15 cellular contexts compared by ENCODE assay signal in the genomic region with DNA sequence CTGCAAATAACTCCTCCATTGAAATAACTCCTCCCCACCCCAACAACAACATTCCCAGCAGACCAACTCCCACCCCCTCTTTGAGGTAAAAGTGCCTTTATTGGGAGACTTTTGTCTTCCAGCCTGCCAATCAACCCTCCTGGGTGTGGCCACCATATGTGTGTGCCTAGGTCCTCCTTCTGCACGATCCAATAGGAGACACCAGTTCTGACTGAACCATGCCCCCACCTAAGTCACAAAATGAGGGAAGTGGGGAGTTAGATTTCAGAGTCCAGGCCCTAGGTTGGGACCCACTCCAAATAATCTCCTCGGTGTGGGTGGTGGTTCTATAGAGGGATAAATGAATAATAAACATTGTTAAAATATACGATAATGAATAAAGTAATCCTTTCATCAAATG. TPM values are rescaled to one million over a fixed set of nuclear protein-coding genes. Genes with fewer than 3 reads are reported as not detected.
A peak's percentile ranks its signal among the peaks of the same experiment; 100 is the strongest.
DNase-seq lines count a peak whose midpoint lies in the region; ATAC-seq and TF ChIP-seq lines count a peak whose summit lies in the region.
"Had no signal": no experiment of that assay in that cellular context is flagged by ENCODE, and none has a peak within 500 bp of the region (broad histone marks: within the 10 kb centered on the region; RNA-seq: fewer than 3 reads in every experiment).

No MANE protein-coding gene starts in this region.

- H3K27ac ChIP-seq in osteoblast (ENCODE audit: low read depth, low read length): no peak overlapping the region
- H3K27ac ChIP-seq: colonic mucosa, testis had no signal

- H3K27me3 ChIP-seq in osteoblast (ENCODE audit: insufficient read depth, low read length): no peaks in the 10 kb centered on the region
- H3K27me3 ChIP-seq: colonic mucosa, testis had no signal

- ATAC-seq in activated CD8-positive, alpha-beta T cell treated with anti-CD3 and anti-CD28 coated beads, Interleukin-2, amount 10 ng/mL, durations not matched to agents 7 days and 5 days: no peak
- ATAC-seq in activated CD8-positive, alpha-beta T cell treated with anti-CD3 and anti-CD28 coated beads for 36 hours: no peak
- peak; percentile 31 for ATAC-seq in WTC11
- ATAC-seq in HG02870 (IDR thresholded peaks at IDR 0.05; ENCODE audit: unreplicated experiment): no peak
- ATAC-seq: left lobe of liver had no signal

- H3K79me2 ChIP-seq in osteoblast (ENCODE audit: insufficient read depth, low read length): peaks cover 8% of the 10 kb centered on the region

- peak overlapping the region; percentile 25 for H3K27ac Mint-ChIP-seq in activated CD8-positive, alpha-beta T cell treated with anti-CD3 and anti-CD28 coated beads, Interleukin-2, amount 10 ng/mL, durations not matched to agents 7 days and 5 days
- H3K27ac Mint-ChIP-seq in activated CD8-positive, alpha-beta T cell treated with anti-CD3 and anti-CD28 coated beads for 36 hours: no peak overlapping the region
- no peak overlapping the region for H3K27ac Mint-ChIP-seq in WTC11
- H3K27ac Mint-ChIP-seq: activated T-cell treated with anti-CD3 and anti-CD28 coated beads, Interleukin-2, amount 50 U/mL, for 24 hours; H9 had no signal

- POLR2A ChIA-PET in activated CD8-positive, alpha-beta T cell treated with anti-CD3 and anti-CD28 coated beads, Interleukin-2, amount 10 ng/mL, durations not matched to agents 7 days and 5 days (lab: Charles Lee): no interaction called here
- POLR2A ChIA-PET in activated CD8-positive, alpha-beta T cell treated with anti-CD3 and anti-CD28 coated beads for 36 hours (lab: Charles Lee): interaction anchor here (1.6 kb wide), 1 partner anchor 8 kb away, joined by 6 read pairs; no protein-coding TSS in a partner anchor
- POLR2A ChIA-PET in WTC11 (lab: Charles Lee): no interaction called here

- H3K4me1 ChIP-seq in osteoblast (ENCODE audit: insufficient read depth, low read length): peaks cover 5% of the 10 kb centered on the region
- H3K4me1 ChIP-seq: colonic mucosa, testis had no signal

- DNase-seq in activated CD8-positive, alpha-beta T cell treated with anti-CD3 and anti-CD28 coated beads, Interleukin-2, amount 10 ng/mL, durations not matched to agents 7 days and 5 days: no peak
- no peak for DNase-seq in activated CD8-positive, alpha-beta T cell treated with anti-CD3 and anti-CD28 coated beads for 36 hours
- DNase-seq in WTC11 (ENCODE audit: low spot score) (no peak), osteoblast (ENCODE audit: insufficient read length, low spot score, missing footprints) (peak; percentile 79), UCSD-AML1 (lab: John Stamatoyannopoulos, UW; ENCODE audit: unreplicated experiment) (no peak)
- DNase-seq: activated CD4-positive, alpha-beta T cell treated with anti-CD3 and anti-CD28 coated beads for 1 hour; activated T-cell treated with anti-CD3 and anti-CD28 coated beads, Interleukin-2, amount 50 U/mL, for 24 hours; amniotic stem cell; colonic mucosa; H9; KBM-7; NCI-H524 treated with DMSO at 0.1 percent for 48 hours; testis had no signal

- H3K9me3 Mint-ChIP-seq in activated CD8-positive, alpha-beta T cell treated with anti-CD3 and anti-CD28 coated beads, Interleukin-2, amount 10 ng/mL, durations not matched to agents 7 days and 5 days (ENCODE audit: insufficient read depth): no peaks in the 10 kb centered on the region
- no peaks in the 10 kb centered on the region for H3K9me3 Mint-ChIP-seq in activated CD8-positive, alpha-beta T cell treated with anti-CD3 and anti-CD28 coated beads for 36 hours
- no peaks in the 10 kb centered on the region for H3K9me3 Mint-ChIP-seq in WTC11
- H3K9me3 Mint-ChIP-seq: activated T-cell treated with anti-CD3 and anti-CD28 coated beads, Interleukin-2, amount 50 U/mL, for 24 hours had no signal

- H3K4me3 ChIP-seq in osteoblast (ENCODE audit: insufficient read depth, low read length): no peak overlapping the region
- H3K4me3 ChIP-seq: colonic mucosa, testis had no signal

- CTCF ChIA-PET in activated CD8-positive, alpha-beta T cell treated with anti-CD3 and anti-CD28 coated beads, Interleukin-2, amount 10 ng/mL, durations not matched to agents 7 days and 5 days (lab: Charles Lee): interaction anchor here (1.5 kb wide), 1 partner anchor 8 kb away, joined by 4 read pairs; no protein-coding TSS in a partner anchor
- CTCF ChIA-PET in activated CD8-positive, alpha-beta T cell treated with anti-CD3 and anti-CD28 coated beads for 36 hours (lab: Charles Lee): no interaction called here
- CTCF ChIA-PET in WTC11 (lab: Charles Lee): no interaction called here

- no peak for TF ChIP-seq CTCF in activated CD8-positive, alpha-beta T cell treated with anti-CD3 and anti-CD28 coated beads for 36 hours (IDR thresholded peaks at IDR 0.05)
- TF ChIP-seq CTCF in WTC11 (IDR thresholded peaks at IDR 0.05) (no peak), osteoblast (IDR thresholded peaks at IDR 0.05; ENCODE audit: extremely low read depth, low read depth, low read length) (no peak)

- peaks cover 50% of the 10 kb centered on the region for H3K36me3 Mint-ChIP-seq in activated CD8-positive, alpha-beta T cell treated with anti-CD3 and anti-CD28 coated beads, Interleukin-2, amount 10 ng/mL, durations not matched to agents 7 days and 5 days (ENCODE audit: low read depth)
- H3K36me3 Mint-ChIP-seq in activated CD8-positive, alpha-beta T cell treated with anti-CD3 and anti-CD28 coated beads for 36 hours (ENCODE audit: low read depth): peaks cover 41% of the 10 kb centered on the region
- H3K36me3 Mint-ChIP-seq in WTC11: peaks cover 22% of the 10 kb centered on the region

- H3K4me2 ChIP-seq in osteoblast (ENCODE audit: insufficient read depth, low read length): no peak overlapping the region

- H3K9me3 ChIP-seq in osteoblast (ENCODE audit: low read depth, low read length): no peaks in the 10 kb centered on the region
- H3K9me3 ChIP-seq: colonic mucosa, testis had no signal

- H3K36me3 ChIP-seq in osteoblast (ENCODE audit: insufficient read depth, low read length): no peaks in the 10 kb centered on the region
- H3K36me3 ChIP-seq: colonic mucosa had no signal

- H4K20me1 ChIP-seq in osteoblast (ENCODE audit: insufficient read depth, low read length): peaks cover 5% of the 10 kb centered on the region

- H3K27me3 Mint-ChIP-seq in activated CD8-positive, alpha-beta T cell treated with anti-CD3 and anti-CD28 coated beads, Interleukin-2, amount 10 ng/mL, durations not matched to agents 7 days and 5 days (ENCODE audit: low read depth): no peaks in the 10 kb centered on the region
- no peaks in the 10 kb centered on the region for H3K27me3 Mint-ChIP-seq in activated CD8-positive, alpha-beta T cell treated with anti-CD3 and anti-CD28 coated beads for 36 hours
- peaks cover 31% of the 10 kb centered on the region for H3K27me3 Mint-ChIP-seq in WTC11 (ENCODE audit: low read depth)
- H3K27me3 Mint-ChIP-seq: activated T-cell treated with anti-CD3 and anti-CD28 coated beads, Interleukin-2, amount 50 U/mL, for 24 hours had no signal

- H3K4me1 Mint-ChIP-seq in activated CD8-positive, alpha-beta T cell treated with anti-CD3 and anti-CD28 coated beads, Interleukin-2, amount 10 ng/mL, durations not matched to agents 7 days and 5 days (ENCODE audit: low read depth): peaks cover 40% of the 10 kb centered on the region
- H3K4me1 Mint-ChIP-seq in activated CD8-positive, alpha-beta T cell treated with anti-CD3 and anti-CD28 coated beads for 36 hours (ENCODE audit: low read depth): peaks cover 19% of the 10 kb centered on the region
- H3K4me1 Mint-ChIP-seq in WTC11: peaks cover 18% of the 10 kb centered on the region

- H2AFZ ChIP-seq in osteoblast (ENCODE audit: low read length): no peak overlapping the region

- intact Hi-C loops in activated CD8-positive, alpha-beta T cell treated with anti-CD3 and anti-CD28 coated beads for 36 hours (cut with micrococcal nuclease): no loop called here

- H3K4me3 Mint-ChIP-seq in activated CD8-positive, alpha-beta T cell treated with anti-CD3 and anti-CD28 coated beads, Interleukin-2, amount 10 ng/mL, durations not matched to agents 7 days and 5 days: peak overlapping the region; percentile 40
- H3K4me3 Mint-ChIP-seq in activated CD8-positive, alpha-beta T cell treated with anti-CD3 and anti-CD28 coated beads for 36 hours: no peak overlapping the region
- H3K4me3 Mint-ChIP-seq in WTC11: no peak overlapping the region
- H3K4me3 Mint-ChIP-seq: activated T-cell treated with anti-CD3 and anti-CD28 coated beads, Interleukin-2, amount 50 U/mL, for 24 hours; H9 had no signal

TF ChIP-seq in WTC11, 78 proteins besides CTCF, POLR2A, EP300 and RAD21 (continues in another document):
- TF ChIP-seq TCF7 (CRISPR knock-in tag; IDR thresholded peaks at IDR 0.05; ENCODE audit: low read depth): no peak

RNA-seq across cellular contexts. Expression of gene PLP2, which starts 3.0 kb away (rescaled TPM):
- 100 to 1,000 TPM; 203 to 214 TPM for total RNA-seq in activated CD8-positive, alpha-beta T cell treated with anti-CD3 and anti-CD28 coated beads, Interleukin-2, amount 10 ng/mL, durations not matched to agents 7 days and 5 days
- total RNA-seq in activated CD8-positive, alpha-beta T cell treated with anti-CD3 and anti-CD28 coated beads for 36 hours: 100 to 1,000 TPM; 130 to 136 TPM
- total RNA-seq in WTC11 (2021) (11.8 to 12.9 TPM (median 12.4 TPM) in 3 replicates), osteoblast (19.7 and 21.0 TPM in 2 replicates)

RNA-seq across cellular contexts. Expression of gene PRICKLE3, which starts 11.4 kb away (rescaled TPM):
- total RNA-seq in activated CD8-positive, alpha-beta T cell treated with anti-CD3 and anti-CD28 coated beads, Interleukin-2, amount 10 ng/mL, durations not matched to agents 7 days and 5 days: 10 to 100 TPM; 13.9 TPM
- total RNA-seq in activated CD8-positive, alpha-beta T cell treated with anti-CD3 and anti-CD28 coated beads for 36 hours: 10 to 100 TPM; 25.9 TPM
- total RNA-seq in WTC11 (2021) (12.5 to 14.6 TPM (median 12.8 TPM) in 3 replicates), osteoblast (6.9 and 7.7 TPM in 2 replicates)

RNA-seq across cellular contexts. Expression of gene MAGIX, which starts 12.2 kb away (rescaled TPM):
- 1 to 10 TPM in 1 of 2 experiments, under 1 TPM in 1; 0.97 to 1.5 TPM for total RNA-seq in activated CD8-positive, alpha-beta T cell treated with anti-CD3 and anti-CD28 coated beads, Interleukin-2, amount 10 ng/mL, durations not matched to agents 7 days and 5 days
- total RNA-seq in activated CD8-positive, alpha-beta T cell treated with anti-CD3 and anti-CD28 coated beads for 36 hours: under 1 TPM; 0.54 to 0.87 TPM
- total RNA-seq in WTC11 (2021): 1.2 to 2.4 TPM (median 2.0 TPM) in 3 replicates
- 1.2 and 1.8 TPM in 2 replicates for total RNA-seq in osteoblast

RNA-seq across cellular contexts. Expression of gene SYP, which starts 25.3 kb away (rescaled TPM):
- total RNA-seq in activated CD8-positive, alpha-beta T cell treated with anti-CD3 and anti-CD28 coated beads, Interleukin-2, amount 10 ng/mL, durations not matched to agents 7 days and 5 days: 1 to 10 TPM; 1.1 to 2.6 TPM
- total RNA-seq in activated CD8-positive, alpha-beta T cell treated with anti-CD3 and anti-CD28 coated beads for 36 hours: 10 to 100 TPM; 10.2 to 11.4 TPM
- total RNA-seq in WTC11 (2021): 4.8 to 7.0 TPM (median 5.3 TPM) in 3 replicates
- total RNA-seq in osteoblast: 0.29 and 0.36 TPM in 2 replicates

RNA-seq across cellular contexts. Expression of gene GPKOW, which starts 51.2 kb away (rescaled TPM):
- 10 to 100 TPM; 26.1 to 26.2 TPM for total RNA-seq in activated CD8-positive, alpha-beta T cell treated with anti-CD3 and anti-CD28 coated beads, Interleukin-2, amount 10 ng/mL, durations not matched to agents 7 days and 5 days
- 10 to 100 TPM; 18.5 to 19.0 TPM for total RNA-seq in activated CD8-positive, alpha-beta T cell treated with anti-CD3 and anti-CD28 coated beads for 36 hours
- 18.5 to 19.9 TPM (median 19.0 TPM) in 3 replicates for total RNA-seq in WTC11 (2021)
- 12.4 and 14.1 TPM in 2 replicates for total RNA-seq in osteoblast
